ENCODE assay signal across 8 cellular contexts in genomic region chr5:181188700-181189362, GRCh38. TPM values are rescaled to one million over a fixed set of nuclear protein-coding genes. Genes with fewer than 3 reads are reported as not detected.
DNase-seq lines count a peak whose midpoint lies in the region; ATAC-seq and TF ChIP-seq lines count a peak whose summit lies in the region.

No MANE protein-coding gene starts in this region.

- peaks cover 71% of the 10 kb centered on the region for H3K36me3 Mint-ChIP-seq in Caco-2 (ENCODE audit: insufficient read depth, unreplicated experiment)
- H3K36me3 Mint-ChIP-seq in activated naive CD8-positive, alpha-beta T cell: no peaks in the 10 kb centered on the region

- H3K9me3 ChIP-seq in Caco-2 (no peaks in the 10 kb centered on the region), OCI-LY1 (ENCODE audit: low read length) (no peaks in the 10 kb centered on the region), left ventricle myocardium inferior (replicated peaks) (no peaks in the 10 kb centered on the region)

- H3K9me3 Mint-ChIP-seq in Caco-2 (ENCODE audit: unreplicated experiment): no peaks in the 10 kb centered on the region
- no peaks in the 10 kb centered on the region for H3K9me3 Mint-ChIP-seq in activated naive CD8-positive, alpha-beta T cell (ENCODE audit: low read depth)

- POLR2A ChIA-PET in Caco-2 (lab: Charles Lee): no interaction called here

- peaks cover 25% of the 10 kb centered on the region for H3K4me1 Mint-ChIP-seq in Caco-2 (ENCODE audit: low read depth, unreplicated experiment)
- peaks cover 40% of the 10 kb centered on the region for H3K4me1 Mint-ChIP-seq in activated naive CD8-positive, alpha-beta T cell (ENCODE audit: low read depth)

- no peak overlapping the region for H2AFZ ChIP-seq in OCI-LY1 (ENCODE audit: low read length)

- intact Hi-C loops in Caco-2 (cut with micrococcal nuclease; ENCODE audit: unreplicated experiment): loop anchor here (5.0 to 10.0 kb wide), 2 partner anchors 73 to 374 kb away; partner anchors contain the start of gene TRIM52
- intact Hi-C loops in left ventricle myocardium inferior (cut with micrococcal nuclease): no loop called here

- H3K27me3 Mint-ChIP-seq in Caco-2 (ENCODE audit: insufficient read depth, unreplicated experiment): peaks cover 10% of the 10 kb centered on the region
- H3K27me3 Mint-ChIP-seq in activated naive CD8-positive, alpha-beta T cell: no peaks in the 10 kb centered on the region

- BruUV-seq in Caco-2 (replicated peaks; lab: Mats Ljungman, UMichigan): no TSS peak

- H3K36me3 ChIP-seq in Caco-2 (ENCODE audit: control insufficient read depth, insufficient read depth, low read length) (no peaks in the 10 kb centered on the region), OCI-LY1 (ENCODE audit: insufficient read depth, low read length) (no peaks in the 10 kb centered on the region), left ventricle myocardium inferior (no peaks in the 10 kb centered on the region)

- CTCF ChIA-PET in Caco-2 (lab: Charles Lee): interaction anchor here (1.6 kb wide), 1 partner anchor 15 kb away, joined by 3 read pairs; no protein-coding TSS in a partner anchor

- H3K27ac ChIP-seq in OCI-LY1 (ENCODE audit: low read depth, low read length, poor library complexity, severe bottlenecking) (peak overlapping the region; percentile 84), left ventricle myocardium inferior (replicated peaks) (peak overlapping the region; percentile 97)

- H3K9ac ChIP-seq in OCI-LY1 (ENCODE audit: low read length): peak overlapping the region; percentile 81

- peaks cover 10% of the 10 kb centered on the region; the same call in 1 of the 2 replicates for H3F3A ChIP-seq in OCI-LY1 (ENCODE audit: insufficient read depth, low read length)

- H3K4me3 Mint-ChIP-seq in Caco-2 (ENCODE audit: unreplicated experiment): peak overlapping the region; percentile 91
- H3K4me3 Mint-ChIP-seq in activated naive CD8-positive, alpha-beta T cell: peak overlapping the region; percentile 95

- H3K4me1 ChIP-seq in Caco-2 (peaks cover 8% of the 10 kb centered on the region), OCI-LY1 (ENCODE audit: insufficient read depth, low read length, severe bottlenecking) (peaks cover 34% of the 10 kb centered on the region), left ventricle myocardium inferior (peaks cover 71% of the 10 kb centered on the region)

- H3K4me3 ChIP-seq in Caco-2 (ENCODE audit: low read depth, low read length) (peak overlapping the region; percentile 78), OCI-LY1 (ENCODE audit: low read depth, low read length, poor library complexity, severe bottlenecking) (peak overlapping the region; percentile 79), left ventricle myocardium inferior (peak overlapping the region; percentile 76), retinal pigment epithelial cell (ENCODE audit: low read length) (peak overlapping the region; percentile 74)

- TF ChIP-seq CTCF in Caco-2 (IDR thresholded peaks at IDR 0.05; ENCODE audit: insufficient read depth in 1 of 2, low read depth in 1 of 2, low read length in 1 of 2, severe bottlenecking in 1 of 2, unreplicated experiment in 1 of 2) (no peak), OCI-LY1 (IDR thresholded peaks at IDR 0.05; ENCODE audit: low read length) (no peak; the same call in 1 of the 2 replicates), left ventricle myocardium inferior (IDR thresholded peaks at IDR 0.05; ENCODE audit: borderline replicate concordance) (no peak), retinal pigment epithelial cell (conservative IDR thresholded peaks at IDR 0.05; ENCODE audit: low read depth, low read length) (no peak)

- H4K20me1 ChIP-seq in OCI-LY1 (ENCODE audit: insufficient read depth, low read length): no peaks in the 10 kb centered on the region

- H3K27ac Mint-ChIP-seq in Caco-2 (ENCODE audit: unreplicated experiment): peak overlapping the region; percentile 99
- peak overlapping the region; percentile 98 for H3K27ac Mint-ChIP-seq in activated naive CD8-positive, alpha-beta T cell

- no peaks in the 10 kb centered on the region for H3K79me2 ChIP-seq in OCI-LY1 (ENCODE audit: insufficient read depth, low read length)

- no peaks in the 10 kb centered on the region for H3K9me2 ChIP-seq in OCI-LY1 (ENCODE audit: low read depth, low read length)

- ATAC-seq in GM21529 (IDR thresholded peaks at IDR 0.05; ENCODE audit: unreplicated experiment) (no peak), HG03159 (IDR thresholded peaks at IDR 0.05; ENCODE audit: unreplicated experiment) (no peak)

- peak overlapping the region; percentile 83 for H3K4me2 ChIP-seq in OCI-LY1 (ENCODE audit: low read length)

- H3K27me3 ChIP-seq in Caco-2 (replicated peaks; ENCODE audit: control insufficient read depth, insufficient read depth, low read length) (no peaks in the 10 kb centered on the region), OCI-LY1 (ENCODE audit: insufficient read depth, low read length) (no peaks in the 10 kb centered on the region), left ventricle myocardium inferior (ENCODE audit: low read depth) (no peaks in the 10 kb centered on the region)

- DNase-seq in Caco-2 (peak; percentile 81 to 83), left ventricle myocardium inferior (peak; percentile 57), retinal pigment epithelial cell (ENCODE audit: low read depth) (no peak), NCI-H748 (lab: John Stamatoyannopoulos, UW; ENCODE audit: unreplicated experiment) (no peak)

RNA-seq across cellular contexts. Expression of gene TRIM7, which starts 16.2 kb away (rescaled TPM):
- total RNA-seq in Caco-2 (2022): 0.86 and 1.0 TPM in 2 replicates
- 6.4 TPM for total RNA-seq in left ventricle myocardium inferior

RNA-seq across cellular contexts. Expression of gene TRIM41, which starts 34.2 kb away (rescaled TPM):
- 23.6 and 28.7 TPM in 2 replicates for total RNA-seq in Caco-2 (2022)
- total RNA-seq in left ventricle myocardium inferior: 26.4 TPM

RNA-seq across cellular contexts. Expression of gene OR2V2, which starts 41.4 kb away (rescaled TPM):
- total RNA-seq in Caco-2 (2022) (not detected in 2 replicates), left ventricle myocardium inferior (not detected)

RNA-seq across cellular contexts. Expression of gene RACK1, which starts 54.9 kb away (rescaled TPM):
- total RNA-seq in Caco-2 (2022) (2,098 and 2,258 TPM in 2 replicates), left ventricle myocardium inferior (628 TPM)

RNA-seq across cellular contexts. Expression of gene OR2V1, which starts 57.9 kb away (rescaled TPM):
- total RNA-seq in Caco-2 (2022): not detected in 2 replicates
- total RNA-seq in left ventricle myocardium inferior: not detected

Comparison
In these comparisons a context has a peak if more than half of its experiments do, and no peak if none do; other contexts are left out.
1. DNase-seq: peak in Caco-2 (2 of 2) and left ventricle myocardium inferior (single experiment); none in retinal pigment epithelial cell (single experiment) and NCI-H748 (single experiment).
2. Peak in every context shown above with its lines, with median percentiles within 50 percentile points of each other: H3K4me3 ChIP-seq.